ENCODE assay signal across 12 cellular contexts in genomic region chr18:33584845-33585775, GRCh38. TPM values are rescaled to one million over a fixed set of nuclear protein-coding genes. Genes with fewer than 3 reads are reported as not detected.
DNase-seq lines count a peak whose midpoint lies in the region; ATAC-seq and TF ChIP-seq lines count a peak whose summit lies in the region.
"Had no signal": no experiment of that assay in that cellular context is flagged by ENCODE, and none has a peak within 500 bp of the region (broad histone marks: within the 10 kb centered on the region; RNA-seq: fewer than 3 reads in every experiment).

No MANE protein-coding gene starts in this region.

- H3K27ac ChIP-seq in layer of hippocampus (ENCODE audit: low read depth, low read length) (peak overlapping the region; percentile 27), tibial artery (peak overlapping the region; percentile 64 to 67)
- H3K27ac ChIP-seq: uterus had no signal

- H3K27me3 Mint-ChIP-seq in brain = peaks cover 3% of the 10 kb centered on the region
- H3K27me3 Mint-ChIP-seq: activated naive CD4-positive, alpha-beta T cell treated with anti-CD3 and anti-CD28 coated beads, Interleukin-2, amount 10 ng/mL, durations not matched to agents 7 days and 5 days had no signal

- peak; percentile 31 for DNase-seq in NCI-H2171 treated with DMSO at 0.1 percent for 48 hours (lab: John Stamatoyannopoulos, UW)
- DNase-seq in NCI-H2171 (lab: John Stamatoyannopoulos, UW) = no peak
- no peak for DNase-seq in tibial artery
- DNase-seq in NOMO-1 (lab: John Stamatoyannopoulos, UW; ENCODE audit: unreplicated experiment in 2 of 2) = no peak
- DNase-seq in activated CD8-positive, alpha-beta memory T cell treated with anti-CD3 and anti-CD28 coated beads, Interleukin-2, amount 50 U/mL, for 4 hours = no peak
- DNase-seq: activated naive CD4-positive, alpha-beta T cell treated with anti-CD3 and anti-CD28 coated beads, Interleukin-2, amount 10 ng/mL, durations not matched to agents 7 days and 5 days; spleen; uterus had no signal

- no peaks in the 10 kb centered on the region for H3K36me3 ChIP-seq in tibial artery
- H3K36me3 ChIP-seq: spleen, uterus had no signal

- H3K36me3 Mint-ChIP-seq in brain = peaks cover 35% of the 10 kb centered on the region
- H3K36me3 Mint-ChIP-seq: activated naive CD4-positive, alpha-beta T cell treated with anti-CD3 and anti-CD28 coated beads, Interleukin-2, amount 10 ng/mL, durations not matched to agents 7 days and 5 days; natural killer cell treated with Interleukin-12 subunit alpha and Interleukin-12 subunit beta and Interleukin-15 and Interleukin-18, amount 100 ng/mL, for 72 hours had no signal

- TF ChIP-seq CTCF in brain (conservative IDR thresholded peaks at IDR 0.05) (no peak), tibial artery (IDR thresholded peaks at IDR 0.05) (no peak)

- peak overlapping the region in 1 of 2 donors; percentile 12 for H3K4me3 ChIP-seq in tibial artery
- H3K4me3 ChIP-seq: spleen, uterus had no signal

- peak overlapping the region in 4 of 5 experiments; percentile 8 to 89 (median 45) for H3K27ac Mint-ChIP-seq in brain
- H3K27ac Mint-ChIP-seq: activated naive CD4-positive, alpha-beta T cell treated with anti-CD3 and anti-CD28 coated beads, Interleukin-2, amount 10 ng/mL, durations not matched to agents 7 days and 5 days; natural killer cell treated with Interleukin-12 subunit alpha and Interleukin-12 subunit beta and Interleukin-15 and Interleukin-18, amount 100 ng/mL, for 72 hours had no signal

- H3K27me3 ChIP-seq in layer of hippocampus (ENCODE audit: control insufficient read depth, insufficient read depth, low read length) (no peaks in the 10 kb centered on the region), tibial artery (no peaks in the 10 kb centered on the region)
- H3K27me3 ChIP-seq: uterus had no signal

- peaks cover 55% of the 10 kb centered on the region for H3K4me1 Mint-ChIP-seq in brain
- H3K4me1 Mint-ChIP-seq: activated naive CD4-positive, alpha-beta T cell treated with anti-CD3 and anti-CD28 coated beads, Interleukin-2, amount 10 ng/mL, durations not matched to agents 7 days and 5 days had no signal

- ATAC-seq in GM19324 (IDR thresholded peaks at IDR 0.05; ENCODE audit: low FRiP score, unreplicated experiment) = no peak
- ATAC-seq: natural killer cell treated with Interleukin-12 subunit alpha and Interleukin-12 subunit beta and Interleukin-15 and Interleukin-18, amount 100 ng/mL, for 72 hours had no signal

- H3K4me1 ChIP-seq in tibial artery = peaks cover 0 to 15% (median 0%) of the 10 kb centered on the region in 4 donors
- H3K4me1 ChIP-seq: spleen, uterus had no signal

- H3K9me3 Mint-ChIP-seq in brain = peaks cover 4 to 23% (median 22%) of the 10 kb centered on the region in 5 experiments

- intact Hi-C loops in tibial artery (cut with DNase I; ENCODE audit: low total_unique reads) = no loop called here

- H3K9me3 ChIP-seq in tibial artery = no peaks in the 10 kb centered on the region
- H3K9me3 ChIP-seq: uterus had no signal

- H3K4me3 Mint-ChIP-seq in brain = peak overlapping the region; percentile 8 to 79 (median 48)
- H3K4me3 Mint-ChIP-seq: activated naive CD4-positive, alpha-beta T cell treated with anti-CD3 and anti-CD28 coated beads, Interleukin-2, amount 10 ng/mL, durations not matched to agents 7 days and 5 days; natural killer cell treated with Interleukin-12 subunit alpha and Interleukin-12 subunit beta and Interleukin-15 and Interleukin-18, amount 100 ng/mL, for 72 hours had no signal

RNA-seq across cellular contexts. Expression of gene ASXL3, which starts 7.1 kb away (rescaled TPM):
- 5.2 TPM for polyA plus RNA-seq in brain (ENCODE audit: insufficient read depth, low read depth, low replicate concordance)
